Comparison of ENCODE assay signal across 9 cellular contexts in the genomic region with DNA sequence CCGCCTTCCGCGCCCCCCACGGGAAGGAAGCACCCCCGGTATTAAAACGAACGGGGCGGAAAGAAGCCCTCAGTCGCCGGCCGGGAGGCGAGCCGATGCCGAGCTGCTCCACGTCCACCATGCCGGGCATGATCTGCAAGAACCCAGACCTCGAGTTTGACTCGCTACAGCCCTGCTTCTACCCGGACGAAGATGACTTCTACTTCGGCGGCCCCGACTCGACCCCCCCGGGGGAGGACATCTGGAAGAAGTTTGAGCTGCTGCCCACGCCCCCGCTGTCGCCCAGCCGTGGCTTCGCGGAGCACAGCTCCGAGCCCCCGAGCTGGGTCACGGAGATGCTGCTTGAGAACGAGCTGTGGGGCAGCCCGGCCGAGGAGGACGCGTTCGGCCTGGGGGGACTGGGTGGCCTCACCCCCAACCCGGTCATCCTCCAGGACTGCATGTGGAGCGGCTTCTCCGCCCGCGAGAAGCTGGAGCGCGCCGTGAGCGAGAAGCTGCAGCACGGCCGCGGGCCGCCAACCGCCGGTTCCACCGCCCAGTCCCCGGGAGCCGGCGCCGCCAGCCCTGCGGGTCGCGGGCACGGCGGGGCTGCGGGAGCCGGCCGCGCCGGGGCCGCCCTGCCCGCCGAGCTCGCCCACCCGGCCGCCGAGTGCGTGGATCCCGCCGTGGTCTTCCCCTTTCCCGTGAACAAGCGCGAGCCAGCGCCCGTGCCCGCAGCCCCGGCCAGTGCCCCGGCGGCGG. TPM values are rescaled to one million over a fixed set of nuclear protein-coding genes. Genes with fewer than 3 reads are reported as not detected.
DNase-seq lines count a peak whose midpoint lies in the region; ATAC-seq, FAIRE-seq and TF ChIP-seq lines count a peak whose summit lies in the region.
"Had no signal": no experiment of that assay in that cellular context is flagged by ENCODE, and none has a peak within 500 bp of the region (broad histone marks: within the 10 kb centered on the region; RNA-seq: fewer than 3 reads in every experiment).

No MANE protein-coding gene starts in this region.

- intact Hi-C loops in kidney (cut with DNase I), result no loop called here
- intact Hi-C loops in spleen (cut with DNase I; ENCODE audit: low total_unique reads), result loop anchor here (10.0 kb wide), 1 partner anchor 563 kb away; no protein-coding TSS in a partner anchor

- H3K4me1 ChIP-seq in kidney (ENCODE audit: control insufficient read depth in 1 of 2, insufficient read depth in 1 of 2, low read depth in 1 of 2, low read length in 2 of 2) (peaks cover 0 to 18% of the 10 kb centered on the region in 2 donors), spleen (peaks cover 36 to 57% (median 45%) of the 10 kb centered on the region in 6 donors)

- H3K27ac ChIP-seq in kidney (ENCODE audit: low read depth in 2 of 2, low read length in 2 of 2) (no peak overlapping the region), spleen (no peak overlapping the region)

- no peak overlapping the region for H3K9ac ChIP-seq in kidney (ENCODE audit: low read length in 2 of 2)

- H3K27me3 ChIP-seq in spleen (replicated peaks in 1 of 7), result peaks cover 0 to 84% (median 40%) of the 10 kb centered on the region in 7 donors

- 1 to 4% (median 1%) methylated on average over 22 to 90 of the region's 90 CpGs for WGBS in spleen, 5 donors

- peaks cover 37% of the 10 kb centered on the region for H3K4me1 Mint-ChIP-seq in activated naive CD8-positive, alpha-beta T cell (ENCODE audit: low read depth)

- H3K4me3 ChIP-seq in kidney (ENCODE audit: low read length in 2 of 2) (peak overlapping the region; percentile 56 to 72), spleen (peak overlapping the region; percentile 18 to 64 (median 40))

- peaks cover 0 to 7% of the 10 kb centered on the region in 2 donors for H3K36me3 ChIP-seq in kidney (ENCODE audit: control insufficient read depth in 1 of 2, insufficient read depth in 2 of 2, low read length in 2 of 2)
- no peaks in the 10 kb centered on the region for H3K36me3 ChIP-seq in spleen

- H3K9me3 Mint-ChIP-seq in activated naive CD8-positive, alpha-beta T cell (ENCODE audit: low read depth), result no peaks in the 10 kb centered on the region
- H3K9me3 Mint-ChIP-seq: T-helper 1 cell treated with Interleukin-12 subunit alpha and Interleukin-12 subunit beta and Interleukin-4 antibody, amounts not matched to agents 30 μg/mL and 1 μg/mL, for 36 hours had no signal

- no peaks in the 10 kb centered on the region for H3K36me3 Mint-ChIP-seq in activated naive CD8-positive, alpha-beta T cell

- no peaks in the 10 kb centered on the region for H3K9me3 ChIP-seq in kidney (ENCODE audit: control insufficient read depth in 1 of 2, low read length in 2 of 2)
- H3K9me3 ChIP-seq in spleen, result no peaks in the 10 kb centered on the region

- peaks cover 22% of the 10 kb centered on the region for H3K27me3 Mint-ChIP-seq in activated naive CD8-positive, alpha-beta T cell

- no peak for TF ChIP-seq POLR2A in spleen (IDR thresholded peaks at IDR 0.05)

- peak overlapping the region; percentile 79 for H3K4me3 Mint-ChIP-seq in activated naive CD8-positive, alpha-beta T cell
- H3K4me3 Mint-ChIP-seq: T-helper 1 cell treated with Interleukin-12 subunit alpha and Interleukin-12 subunit beta and Interleukin-4 antibody, amounts not matched to agents 30 μg/mL and 1 μg/mL, for 36 hours had no signal

- TF ChIP-seq CTCF in kidney (IDR thresholded peaks at IDR 0.05; ENCODE audit: borderline replicate concordance, extremely low read depth, insufficient read depth), result no peak
- TF ChIP-seq CTCF in spleen (IDR thresholded peaks at IDR 0.05 in 8 of 11, conservative IDR thresholded peaks at IDR 0.05 in 3 of 11), result no peak

- ATAC-seq in HG02759 (IDR thresholded peaks at IDR 0.05; ENCODE audit: unreplicated experiment) (no peak), HG03520 (IDR thresholded peaks at IDR 0.05; ENCODE audit: unreplicated experiment) (no peak)

- no peak overlapping the region for H3K27ac Mint-ChIP-seq in activated naive CD8-positive, alpha-beta T cell
- H3K27ac Mint-ChIP-seq: T-helper 1 cell treated with Interleukin-12 subunit alpha and Interleukin-12 subunit beta and Interleukin-4 antibody, amounts not matched to agents 30 μg/mL and 1 μg/mL, for 36 hours had no signal

- DNase-seq in activated CD8-positive, alpha-beta memory T cell treated with anti-CD3 and anti-CD28 coated beads for 24 hours, result peak; percentile 65
- no peak for DNase-seq in activated CD8-positive, alpha-beta memory T cell treated with anti-CD3 and anti-CD28 coated beads, Interleukin-2, amount 50 U/mL, for 4 hours
- DNase-seq in kidney (peak; percentile 79), spleen (no peak), NCI-H510A (lab: John Stamatoyannopoulos, UW) (no peak)

- no peak for FAIRE-seq in kidney (lab: Jason Lieb, UNC)

RNA-seq across cellular contexts. Expression of a gene that starts 1.8 kb away (rescaled TPM):
- total RNA-seq in kidney, result 1.7 TPM
- 2.2 TPM for polyA plus RNA-seq in kidney (ENCODE audit: insufficient read depth, low read depth, low replicate concordance)
- 1 to 10 TPM in 1 of 7 donors, under 1 TPM in 4, not detected in 2; 0.29 to 1.3 (median 0.58) TPM for total RNA-seq in spleen
- under 1 TPM; 0.03 to 0.16 (median 0.15) TPM for polyA plus RNA-seq in spleen

Comparison
In these comparisons a context has a peak if more than half of its experiments do, and no peak if none do; other contexts are left out.
1. DNase-seq: peak in activated CD8-positive, alpha-beta memory T cell treated with anti-CD3 and anti-CD28 coated beads for 24 hours (single experiment) and kidney (single experiment); none in activated CD8-positive, alpha-beta memory T cell treated with anti-CD3 and anti-CD28 coated beads, Interleukin-2, amount 50 U/mL, for 4 hours (single experiment), spleen (single experiment) and NCI-H510A (single experiment).